26 cellular contexts compared by ENCODE assay signal in the genomic region with DNA sequence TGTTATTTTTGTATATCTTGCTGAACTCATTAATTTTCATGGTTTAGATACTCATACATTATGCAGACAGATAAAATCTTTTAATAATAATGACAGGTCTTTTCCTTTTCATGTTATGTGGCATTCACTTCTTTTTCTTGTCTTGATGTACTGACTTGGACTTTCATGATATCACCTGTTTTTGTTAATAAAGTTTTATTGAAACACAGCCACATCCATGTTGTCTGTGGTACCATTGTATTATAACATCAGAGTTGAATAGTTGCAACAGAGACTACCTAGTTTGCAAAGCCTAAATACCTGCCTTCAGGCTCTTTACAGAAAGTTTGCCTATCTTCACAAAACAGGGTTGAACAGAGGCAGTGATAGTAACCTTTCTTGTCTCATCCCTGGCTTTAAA.
"Had no signal": no experiment of that assay in that cellular context is flagged by ENCODE, and none has a peak within 500 bp of the region (broad histone marks: within the 10 kb centered on the region; RNA-seq: fewer than 3 reads in every experiment).

No MANE protein-coding gene starts in this region.

- H3K4me3 ChIP-seq: colonic mucosa, coronary artery, dorsolateral prefrontal cortex, esophagus squamous epithelium, gastrocnemius medialis, gastroesophageal sphincter, heart left ventricle, heart right ventricle had no signal

- H3K27ac ChIP-seq: colonic mucosa, coronary artery, dorsolateral prefrontal cortex, epithelial cell of prostate, esophagus squamous epithelium, foreskin keratinocyte, gastrocnemius medialis, gastroesophageal sphincter, heart left ventricle, heart right ventricle had no signal

- H3K4me3 Mint-ChIP-seq: dendritic cell treated with granulocyte-macrophage colony-stimulating factor and Interleukin-4, amounts not matched to agents 40 ng/mL and 50 ng/mL, for 4 days; effector memory CD8-positive, alpha-beta T cell; endodermal cell had no signal

- H3K27ac Mint-ChIP-seq: dendritic cell treated with granulocyte-macrophage colony-stimulating factor and Interleukin-4, amounts not matched to agents 40 ng/mL and 50 ng/mL, for 4 days; effector memory CD8-positive, alpha-beta T cell; endodermal cell had no signal

- H3K4me1 Mint-ChIP-seq: endodermal cell had no signal

- H3K9me3 ChIP-seq: colonic mucosa, esophagus squamous epithelium, gastrocnemius medialis, gastroesophageal sphincter had no signal

- H3K4me1 ChIP-seq: colonic mucosa, esophagus squamous epithelium, foreskin keratinocyte, gastrocnemius medialis, gastroesophageal sphincter had no signal

- DNase-seq: colonic mucosa; cortex of kidney; dermis blood vessel endothelial cell; dorsolateral prefrontal cortex; effector CD8-positive, alpha-beta T cell; effector memory CD4-positive, alpha-beta T cell; effector memory CD8-positive, alpha-beta T cell; endodermal cell; erythroblast; esophagus squamous epithelium; foreskin fibroblast; foreskin keratinocyte; foreskin melanocyte; gastrocnemius medialis; glutamatergic neuron; head of caudate nucleus; heart left ventricle; heart right ventricle had no signal

- FAIRE-seq: colon, endometrium, frontal cortex had no signal

- H3K27me3 ChIP-seq: colonic mucosa, dorsolateral prefrontal cortex, foreskin keratinocyte, gastrocnemius medialis, gastroesophageal sphincter, heart left ventricle, heart right ventricle had no signal

- H3K9me3 Mint-ChIP-seq: dendritic cell treated with granulocyte-macrophage colony-stimulating factor and Interleukin-4, amounts not matched to agents 40 ng/mL and 50 ng/mL, for 4 days; effector memory CD8-positive, alpha-beta T cell had no signal

- H3K36me3 ChIP-seq: colonic mucosa, esophagus squamous epithelium, gastrocnemius medialis, gastroesophageal sphincter, heart left ventricle, heart right ventricle had no signal

- ATAC-seq: effector memory CD8-positive, alpha-beta T cell; esophagus mucosa; foreskin keratinocyte; gastrocnemius medialis; gastroesophageal sphincter; heart left ventricle; heart right ventricle had no signal
